In genomic region chr20:59359908-59360307, GRCh38 we compare ENCODE assay signal across 33 cellular contexts. TPM values are rescaled to one million over a fixed set of nuclear protein-coding genes. Genes with fewer than 3 reads are reported as not detected.
"Had no signal": no experiment of that assay in that cellular context is flagged by ENCODE, and none has a peak within 500 bp of the region (broad histone marks: within the 10 kb centered on the region; RNA-seq: fewer than 3 reads in every experiment).

No MANE protein-coding gene starts in this region.

- H3K27ac Mint-ChIP-seq: dendritic cell treated with granulocyte-macrophage colony-stimulating factor and Interleukin-4, amounts not matched to agents 40 ng/mL and 50 ng/mL, for 4 days; endodermal cell; memory B cell; natural killer cell; stimulated activated memory B cell treated with anti-CD40 and anti-IgM and Interleukin-4, amounts not matched to agents 10 μg/mL and 1 μg/mL and 100 μg/mL, for 72 hours had no signal

- FAIRE-seq: urothelium cell line had no signal

- H3K36me3 Mint-ChIP-seq: memory B cell; natural killer cell; stimulated activated memory B cell treated with anti-CD40 and anti-IgM and Interleukin-4, amounts not matched to agents 10 μg/mL and 1 μg/mL and 100 μg/mL, for 72 hours had no signal

- H3K27ac ChIP-seq: colonic mucosa, epithelial cell of prostate, gastrocnemius medialis, heart left ventricle, hepatocyte, psoas muscle, sigmoid colon, spleen, thoracic aorta, tibial nerve, upper lobe of left lung had no signal

- H3K36me3 ChIP-seq: colonic mucosa, gastrocnemius medialis, heart left ventricle, sigmoid colon, spleen, thoracic aorta, tibial nerve, upper lobe of left lung had no signal

- H3K9me3 Mint-ChIP-seq: dendritic cell treated with granulocyte-macrophage colony-stimulating factor and Interleukin-4, amounts not matched to agents 40 ng/mL and 50 ng/mL, for 4 days; endodermal cell; natural killer cell had no signal

- H3K9me3 ChIP-seq: colonic mucosa, gastrocnemius medialis, heart left ventricle, psoas muscle, sigmoid colon, spleen, thoracic aorta, tibial nerve, upper lobe of left lung had no signal

- DNase-seq: colonic mucosa; effector CD8-positive, alpha-beta T cell; endodermal cell; foreskin fibroblast; gastrocnemius medialis; heart left ventricle; islet precursor cell; kidney glomerular epithelial cell; left colon; left ventricle myocardium superior; natural killer cell; nucleus accumbens; posterior cingulate gyrus; psoas muscle; right cardiac atrium; sigmoid colon; stimulated activated CD4-positive, alpha-beta T cell treated with anti-CD3 and anti-CD28 coated beads, Interleukin-4, amount 100 ng/mL, for 4 hours; stimulated activated naive CD8-positive, alpha-beta T cell treated with anti-CD3 and anti-CD28 coated beads, Interleukin-15, Interleukin-2, amounts not matched to agents 100 U/mL and 50 U/mL, for 24 hours; upper lobe of left lung had no signal

- H3K4me1 ChIP-seq: colonic mucosa, gastrocnemius medialis, heart left ventricle, psoas muscle, sigmoid colon, tibial nerve, upper lobe of left lung had no signal

- H3K27me3 ChIP-seq: colonic mucosa, gastrocnemius medialis, hepatocyte, tibial nerve, upper lobe of left lung had no signal

- H3K4me3 Mint-ChIP-seq: dendritic cell treated with granulocyte-macrophage colony-stimulating factor and Interleukin-4, amounts not matched to agents 40 ng/mL and 50 ng/mL, for 4 days; endodermal cell; memory B cell; natural killer cell; stimulated activated memory B cell treated with anti-CD40 and anti-IgM and Interleukin-4, amounts not matched to agents 10 μg/mL and 1 μg/mL and 100 μg/mL, for 72 hours had no signal

- H3K4me3 ChIP-seq: colonic mucosa, gastrocnemius medialis, heart left ventricle, hepatocyte, lung, psoas muscle, sigmoid colon, spleen, thoracic aorta, tibial nerve, upper lobe of left lung had no signal

- H3K4me1 Mint-ChIP-seq: natural killer cell had no signal

- ATAC-seq: gastrocnemius medialis; heart left ventricle; left colon; left ventricle myocardium superior; natural killer cell; psoas muscle; right cardiac atrium; stimulated activated memory B cell treated with anti-CD40 and anti-IgM and Interleukin-4, amounts not matched to agents 10 μg/mL and 1 μg/mL and 100 μg/mL, for 72 hours; stimulated activated naive CD8-positive, alpha-beta T cell treated with anti-CD3 and anti-CD28 coated beads, Interleukin-15, Interleukin-2, amounts not matched to agents 100 U/mL and 50 U/mL, for 24 hours had no signal

RNA-seq across cellular contexts. Expression of gene EDN3, which starts 59.5 kb away (rescaled TPM):
- total RNA-seq: endodermal cell, glomerular endothelial cell, left ventricle myocardium superior, mononuclear cell, osteocyte, renal cortical epithelial cell, right cardiac atrium, thoracic aorta had no signal
- polyA plus RNA-seq: right cardiac atrium had no signal
